Comparison of ENCODE assay signal across 16 cellular contexts in genomic region chr1:103056423-103056822, GRCh38. TPM values are rescaled to one million over a fixed set of nuclear protein-coding genes. Genes with fewer than 3 reads are reported as not detected.
DNase-seq lines count a peak whose midpoint lies in the region; FAIRE-seq and TF ChIP-seq lines count a peak whose summit lies in the region.
"Had no signal": no experiment of that assay in that cellular context is flagged by ENCODE, and none has a peak within 500 bp of the region (broad histone marks: within the 10 kb centered on the region; RNA-seq: fewer than 3 reads in every experiment).

No MANE protein-coding gene starts in this region.

- H3K4me3 ChIP-seq in bronchial epithelial cell (ENCODE audit: low read depth, low read length) = no peak overlapping the region
- no peak overlapping the region for H3K4me3 ChIP-seq in hepatocyte

- H2AFZ ChIP-seq in hepatocyte = no peak overlapping the region

- H3K9me3 ChIP-seq in hepatocyte (ENCODE audit: low read depth) = no peaks in the 10 kb centered on the region

- H3K27ac ChIP-seq in hepatocyte = peak overlapping the region; percentile 73

- TF ChIP-seq CTCF in bronchial epithelial cell (IDR thresholded peaks at IDR 0.05; ENCODE audit: insufficient read depth, low read length, severe bottlenecking) = no peak
- no peak for TF ChIP-seq CTCF in hepatocyte (IDR thresholded peaks at IDR 0.05; ENCODE audit: poor library complexity)

- DNase-seq in amniotic epithelial cell (ENCODE audit: low read depth) = peak; percentile 97
- peak; percentile 3 for DNase-seq in bronchial epithelial cell (ENCODE audit: low read depth)
- DNase-seq in hepatocyte (ENCODE audit: low spot score) = peak; percentile 12
- DNase-seq in smooth muscle cell of the brain vasculature (ENCODE audit: low read depth, low spot score) = peak; percentile 54
- DNase-seq in NCI-H2227 treated with DMSO at 0.1 percent for 48 hours (lab: John Stamatoyannopoulos, UW) = no peak
- no peak for DNase-seq in GM12892 (ENCODE audit: insufficient read length)
- no peak for DNase-seq in central memory CD4-positive, alpha-beta T cell
- DNase-seq: CD8-positive, alpha-beta memory T cell; DND-41; GDM1; KG1; MM.1S; NCI-H187 treated with DMSO at 0.1 percent for 48 hours; NCI-H82 had no signal

- no peak for TF ChIP-seq POLR2A in GM12892 (IDR thresholded peaks at IDR 0.05; ENCODE audit: low read depth, low read length)

- no peaks in the 10 kb centered on the region for H3K9me2 ChIP-seq in hepatocyte (replicated peaks; ENCODE audit: insufficient read depth)

- 84% methylated on average over 1 of the region's 1 CpG for WGBS in hepatocyte (ENCODE audit: low lambda C conversion rate, missing lambda C conversion rate)

- H4K20me1 ChIP-seq in hepatocyte (ENCODE audit: insufficient read depth, poor library complexity, severe bottlenecking) = no peaks in the 10 kb centered on the region

- H3K4me1 ChIP-seq in hepatocyte (ENCODE audit: insufficient read depth) = no peaks in the 10 kb centered on the region

- no peaks in the 10 kb centered on the region for H3K36me3 ChIP-seq in bronchial epithelial cell (ENCODE audit: control insufficient read depth, insufficient read depth, low read length)
- H3K36me3 ChIP-seq in hepatocyte (replicated peaks; ENCODE audit: insufficient read depth, low read depth) = no peaks in the 10 kb centered on the region

- H3K27me3 ChIP-seq in bronchial epithelial cell (ENCODE audit: control insufficient read depth, insufficient read depth, low read length) (no peaks in the 10 kb centered on the region), hepatocyte (no peaks in the 10 kb centered on the region)

- FAIRE-seq in bronchial epithelial cell (lab: Jason Lieb, UNC) (no peak), GM12892 (lab: Jason Lieb, UNC) (no peak)
- FAIRE-seq: H54 had no signal

- H3K4me2 ChIP-seq in hepatocyte = no peak overlapping the region

- no peaks in the 10 kb centered on the region for H3K79me2 ChIP-seq in hepatocyte

RNA-seq across cellular contexts. Expression of gene COL11A1, which starts 51.9 kb away (rescaled TPM):
- total RNA-seq in bronchial epithelial cell (under 0.01 and 0.26 TPM in 2 replicates), hepatocyte (150 and 180 TPM in 2 replicates)
- polyA plus RNA-seq in hepatocyte = 148 and 163 TPM in 2 replicates
- 0.08 TPM for polyA plus RNA-seq in GM12892 (2012; ENCODE audit: missing spikeins)
- total RNA-seq: CD8-positive, alpha-beta memory T cell; NCI-H460 had no signal
- polyA plus RNA-seq: CD8-positive, alpha-beta memory T cell had no signal

Comparison
In these comparisons a context has a peak if more than half of its experiments do, and no peak if none do; other contexts are left out.
1. DNase-seq: peak in amniotic epithelial cell (single experiment), bronchial epithelial cell (single experiment), hepatocyte (single experiment) and smooth muscle cell of the brain vasculature (single experiment); none in NCI-H2227 treated with DMSO at 0.1 percent for 48 hours (single experiment), GM12892 (single experiment) and central memory CD4-positive, alpha-beta T cell (single experiment).
2. RNA of gene COL11A1, which starts 51.9 kb away (total RNA-seq): 150 to 180 TPM in hepatocyte; under 0.01 to 0.26 TPM in bronchial epithelial cell; every median in the first group is over 100 times any median in the second.